Comparison of ENCODE assay signal across 1 cellular context in the genomic region with DNA sequence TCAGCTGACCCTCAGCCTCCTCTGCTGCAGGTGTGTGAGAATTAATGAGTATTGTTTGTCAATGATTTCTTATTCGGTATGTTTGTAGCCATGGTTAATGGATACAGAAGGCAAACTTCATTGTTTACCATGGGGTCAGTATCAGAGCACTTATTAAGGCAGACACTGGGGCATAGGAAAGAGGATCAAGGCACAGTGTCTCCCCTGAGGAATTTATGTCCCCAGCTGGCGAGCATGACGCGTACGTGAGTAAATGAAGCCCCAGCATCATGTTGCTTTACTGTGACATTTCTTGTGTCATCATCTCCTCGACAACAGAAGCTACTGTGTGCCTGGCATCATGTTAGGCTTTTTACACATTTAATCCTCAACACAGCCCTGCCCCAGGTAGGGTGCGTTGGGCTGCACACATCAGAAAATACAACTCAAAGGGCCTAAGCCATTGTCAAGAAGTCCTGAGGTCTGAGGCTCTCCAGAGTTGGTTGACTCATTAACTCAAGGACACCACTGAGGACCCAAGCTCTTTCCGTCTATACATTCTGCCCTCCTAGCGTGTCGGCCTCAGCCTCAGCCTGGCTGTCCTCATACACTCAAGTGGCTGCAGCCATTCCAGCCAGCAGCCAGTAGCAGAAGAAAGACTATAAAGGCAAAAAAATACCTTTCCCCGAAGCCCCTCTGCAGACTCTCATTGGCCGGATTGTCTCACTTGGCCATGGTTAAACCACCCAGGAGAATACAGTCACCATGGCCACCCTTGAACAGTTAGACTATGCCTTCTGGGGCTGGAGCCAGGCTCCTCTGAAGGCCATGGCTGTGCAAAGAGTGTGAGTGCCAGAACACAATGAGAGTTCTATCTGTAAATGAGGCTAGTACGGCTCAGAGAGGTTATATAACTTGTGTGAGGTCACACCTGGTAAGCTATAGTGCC.
TF ChIP-seq lines count a peak whose summit lies in the region.

No MANE protein-coding gene starts in this region.

TF ChIP-seq in HepG2, 621 proteins besides CTCF, POLR2A, EP300 and RAD21 (continued from another document and continues in another):
- TF ChIP-seq, protein P1, sequence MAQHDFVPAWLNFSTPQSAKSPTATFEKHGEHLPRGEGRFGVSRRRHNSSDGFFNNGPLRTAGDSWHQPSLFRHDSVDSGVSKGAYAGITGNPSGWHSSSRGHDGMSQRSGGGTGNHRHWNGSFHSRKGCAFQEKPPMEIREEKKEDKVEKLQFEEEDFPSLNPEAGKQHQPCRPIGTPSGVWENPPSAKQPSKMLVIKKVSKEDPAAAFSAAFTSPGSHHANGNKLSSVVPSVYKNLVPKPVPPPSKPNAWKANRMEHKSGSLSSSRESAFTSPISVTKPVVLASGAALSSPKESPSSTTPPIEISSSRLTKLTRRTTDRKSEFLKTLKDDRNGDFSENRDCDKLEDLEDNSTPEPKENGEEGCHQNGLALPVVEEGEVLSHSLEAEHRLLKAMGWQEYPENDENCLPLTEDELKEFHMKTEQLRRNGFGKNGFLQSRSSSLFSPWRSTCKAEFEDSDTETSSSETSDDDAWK (CRISPR knock-in tag; IDR thresholded peaks at IDR 0.05), result no peak
- TF ChIP-seq, protein P2, sequence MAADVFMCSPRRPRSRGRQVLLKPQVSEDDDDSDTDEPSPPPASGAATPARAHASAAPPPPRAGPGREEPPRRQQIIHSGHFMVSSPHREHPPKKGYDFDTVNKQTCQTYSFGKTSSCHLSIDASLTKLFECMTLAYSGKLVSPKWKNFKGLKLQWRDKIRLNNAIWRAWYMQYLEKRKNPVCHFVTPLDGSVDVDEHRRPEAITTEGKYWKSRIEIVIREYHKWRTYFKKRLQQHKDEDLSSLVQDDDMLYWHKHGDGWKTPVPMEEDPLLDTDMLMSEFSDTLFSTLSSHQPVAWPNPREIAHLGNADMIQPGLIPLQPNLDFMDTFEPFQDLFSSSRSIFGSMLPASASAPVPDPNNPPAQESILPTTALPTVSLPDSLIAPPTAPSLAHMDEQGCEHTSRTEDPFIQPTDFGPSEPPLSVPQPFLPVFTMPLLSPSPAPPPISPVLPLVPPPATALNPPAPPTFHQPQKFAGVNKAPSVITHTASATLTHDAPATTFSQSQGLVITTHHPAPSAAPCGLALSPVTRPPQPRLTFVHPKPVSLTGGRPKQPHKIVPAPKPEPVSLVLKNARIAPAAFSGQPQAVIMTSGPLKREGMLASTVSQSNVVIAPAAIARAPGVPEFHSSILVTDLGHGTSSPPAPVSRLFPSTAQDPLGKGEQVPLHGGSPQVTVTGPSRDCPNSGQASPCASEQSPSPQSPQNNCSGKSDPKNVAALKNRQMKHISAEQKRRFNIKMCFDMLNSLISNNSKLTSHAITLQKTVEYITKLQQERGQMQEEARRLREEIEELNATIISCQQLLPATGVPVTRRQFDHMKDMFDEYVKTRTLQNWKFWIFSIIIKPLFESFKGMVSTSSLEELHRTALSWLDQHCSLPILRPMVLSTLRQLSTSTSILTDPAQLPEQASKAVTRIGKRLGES (CRISPR knock-in tag; IDR thresholded peaks at IDR 0.05; ENCODE audit: borderline replicate concordance), result no peak
- no peak for TF ChIP-seq ZNF607 (CRISPR knock-in tag; IDR thresholded peaks at IDR 0.05; ENCODE audit: borderline replicate concordance)
- TF ChIP-seq, protein P3, sequence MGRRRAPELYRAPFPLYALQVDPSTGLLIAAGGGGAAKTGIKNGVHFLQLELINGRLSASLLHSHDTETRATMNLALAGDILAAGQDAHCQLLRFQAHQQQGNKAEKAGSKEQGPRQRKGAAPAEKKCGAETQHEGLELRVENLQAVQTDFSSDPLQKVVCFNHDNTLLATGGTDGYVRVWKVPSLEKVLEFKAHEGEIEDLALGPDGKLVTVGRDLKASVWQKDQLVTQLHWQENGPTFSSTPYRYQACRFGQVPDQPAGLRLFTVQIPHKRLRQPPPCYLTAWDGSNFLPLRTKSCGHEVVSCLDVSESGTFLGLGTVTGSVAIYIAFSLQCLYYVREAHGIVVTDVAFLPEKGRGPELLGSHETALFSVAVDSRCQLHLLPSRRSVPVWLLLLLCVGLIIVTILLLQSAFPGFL (CRISPR knock-in tag; IDR thresholded peaks at IDR 0.05), result no peak
- TF ChIP-seq MBD4 (IDR thresholded peaks at IDR 0.05; ENCODE audit: borderline replicate concordance, low read length), result no peak
- TF ChIP-seq, protein P4, sequence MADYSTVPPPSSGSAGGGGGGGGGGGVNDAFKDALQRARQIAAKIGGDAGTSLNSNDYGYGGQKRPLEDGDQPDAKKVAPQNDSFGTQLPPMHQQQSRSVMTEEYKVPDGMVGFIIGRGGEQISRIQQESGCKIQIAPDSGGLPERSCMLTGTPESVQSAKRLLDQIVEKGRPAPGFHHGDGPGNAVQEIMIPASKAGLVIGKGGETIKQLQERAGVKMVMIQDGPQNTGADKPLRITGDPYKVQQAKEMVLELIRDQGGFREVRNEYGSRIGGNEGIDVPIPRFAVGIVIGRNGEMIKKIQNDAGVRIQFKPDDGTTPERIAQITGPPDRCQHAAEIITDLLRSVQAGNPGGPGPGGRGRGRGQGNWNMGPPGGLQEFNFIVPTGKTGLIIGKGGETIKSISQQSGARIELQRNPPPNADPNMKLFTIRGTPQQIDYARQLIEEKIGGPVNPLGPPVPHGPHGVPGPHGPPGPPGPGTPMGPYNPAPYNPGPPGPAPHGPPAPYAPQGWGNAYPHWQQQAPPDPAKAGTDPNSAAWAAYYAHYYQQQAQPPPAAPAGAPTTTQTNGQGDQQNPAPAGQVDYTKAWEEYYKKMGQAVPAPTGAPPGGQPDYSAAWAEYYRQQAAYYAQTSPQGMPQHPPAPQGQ (CRISPR knock-in tag; IDR thresholded peaks at IDR 0.05; ENCODE audit: borderline replicate concordance), result peak; percentile 23; the same call in 1 of the 2 replicates
- TF ChIP-seq, protein P5, sequence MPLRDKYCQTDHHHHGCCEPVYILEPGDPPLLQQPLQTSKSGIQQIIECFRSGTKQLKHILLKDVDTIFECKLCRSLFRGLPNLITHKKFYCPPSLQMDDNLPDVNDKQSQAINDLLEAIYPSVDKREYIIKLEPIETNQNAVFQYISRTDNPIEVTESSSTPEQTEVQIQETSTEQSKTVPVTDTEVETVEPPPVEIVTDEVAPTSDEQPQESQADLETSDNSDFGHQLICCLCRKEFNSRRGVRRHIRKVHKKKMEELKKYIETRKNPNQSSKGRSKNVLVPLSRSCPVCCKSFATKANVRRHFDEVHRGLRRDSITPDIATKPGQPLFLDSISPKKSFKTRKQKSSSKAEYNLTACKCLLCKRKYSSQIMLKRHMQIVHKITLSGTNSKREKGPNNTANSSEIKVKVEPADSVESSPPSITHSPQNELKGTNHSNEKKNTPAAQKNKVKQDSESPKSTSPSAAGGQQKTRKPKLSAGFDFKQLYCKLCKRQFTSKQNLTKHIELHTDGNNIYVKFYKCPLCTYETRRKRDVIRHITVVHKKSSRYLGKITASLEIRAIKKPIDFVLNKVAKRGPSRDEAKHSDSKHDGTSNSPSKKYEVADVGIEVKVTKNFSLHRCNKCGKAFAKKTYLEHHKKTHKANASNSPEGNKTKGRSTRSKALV (CRISPR knock-in tag; IDR thresholded peaks at IDR 0.05), result no peak
- no peak for TF ChIP-seq ZSCAN22 (CRISPR knock-in tag; IDR thresholded peaks at IDR 0.05)
- TF ChIP-seq, protein P6, sequence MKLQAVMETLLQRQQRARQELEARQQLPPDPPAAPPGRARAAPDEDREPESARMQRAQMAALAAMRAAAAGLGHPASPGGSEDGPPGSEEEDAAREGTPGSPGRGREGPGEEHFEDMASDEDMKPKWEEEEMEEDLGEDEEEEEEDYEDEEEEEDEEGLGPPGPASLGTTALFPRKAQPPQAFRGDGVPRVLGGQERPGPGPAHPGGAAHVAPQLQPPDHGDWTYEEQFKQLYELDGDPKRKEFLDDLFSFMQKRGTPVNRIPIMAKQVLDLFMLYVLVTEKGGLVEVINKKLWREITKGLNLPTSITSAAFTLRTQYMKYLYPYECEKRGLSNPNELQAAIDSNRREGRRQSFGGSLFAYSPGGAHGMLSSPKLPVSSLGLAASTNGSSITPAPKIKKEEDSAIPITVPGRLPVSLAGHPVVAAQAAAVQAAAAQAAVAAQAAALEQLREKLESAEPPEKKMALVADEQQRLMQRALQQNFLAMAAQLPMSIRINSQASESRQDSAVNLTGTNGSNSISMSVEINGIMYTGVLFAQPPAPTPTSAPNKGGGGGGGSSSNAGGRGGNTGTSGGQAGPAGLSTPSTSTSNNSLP (IDR thresholded peaks at IDR 0.05; ENCODE audit: low read depth, low read length), result peak; percentile 78
- TF ChIP-seq ZNF282 (IDR thresholded peaks at IDR 0.05; ENCODE audit: partially characterized antibody), result no peak
- peak; percentile 77 for TF ChIP-seq ZBTB21 (CRISPR knock-in tag; IDR thresholded peaks at IDR 0.05)
- TF ChIP-seq, protein P7, sequence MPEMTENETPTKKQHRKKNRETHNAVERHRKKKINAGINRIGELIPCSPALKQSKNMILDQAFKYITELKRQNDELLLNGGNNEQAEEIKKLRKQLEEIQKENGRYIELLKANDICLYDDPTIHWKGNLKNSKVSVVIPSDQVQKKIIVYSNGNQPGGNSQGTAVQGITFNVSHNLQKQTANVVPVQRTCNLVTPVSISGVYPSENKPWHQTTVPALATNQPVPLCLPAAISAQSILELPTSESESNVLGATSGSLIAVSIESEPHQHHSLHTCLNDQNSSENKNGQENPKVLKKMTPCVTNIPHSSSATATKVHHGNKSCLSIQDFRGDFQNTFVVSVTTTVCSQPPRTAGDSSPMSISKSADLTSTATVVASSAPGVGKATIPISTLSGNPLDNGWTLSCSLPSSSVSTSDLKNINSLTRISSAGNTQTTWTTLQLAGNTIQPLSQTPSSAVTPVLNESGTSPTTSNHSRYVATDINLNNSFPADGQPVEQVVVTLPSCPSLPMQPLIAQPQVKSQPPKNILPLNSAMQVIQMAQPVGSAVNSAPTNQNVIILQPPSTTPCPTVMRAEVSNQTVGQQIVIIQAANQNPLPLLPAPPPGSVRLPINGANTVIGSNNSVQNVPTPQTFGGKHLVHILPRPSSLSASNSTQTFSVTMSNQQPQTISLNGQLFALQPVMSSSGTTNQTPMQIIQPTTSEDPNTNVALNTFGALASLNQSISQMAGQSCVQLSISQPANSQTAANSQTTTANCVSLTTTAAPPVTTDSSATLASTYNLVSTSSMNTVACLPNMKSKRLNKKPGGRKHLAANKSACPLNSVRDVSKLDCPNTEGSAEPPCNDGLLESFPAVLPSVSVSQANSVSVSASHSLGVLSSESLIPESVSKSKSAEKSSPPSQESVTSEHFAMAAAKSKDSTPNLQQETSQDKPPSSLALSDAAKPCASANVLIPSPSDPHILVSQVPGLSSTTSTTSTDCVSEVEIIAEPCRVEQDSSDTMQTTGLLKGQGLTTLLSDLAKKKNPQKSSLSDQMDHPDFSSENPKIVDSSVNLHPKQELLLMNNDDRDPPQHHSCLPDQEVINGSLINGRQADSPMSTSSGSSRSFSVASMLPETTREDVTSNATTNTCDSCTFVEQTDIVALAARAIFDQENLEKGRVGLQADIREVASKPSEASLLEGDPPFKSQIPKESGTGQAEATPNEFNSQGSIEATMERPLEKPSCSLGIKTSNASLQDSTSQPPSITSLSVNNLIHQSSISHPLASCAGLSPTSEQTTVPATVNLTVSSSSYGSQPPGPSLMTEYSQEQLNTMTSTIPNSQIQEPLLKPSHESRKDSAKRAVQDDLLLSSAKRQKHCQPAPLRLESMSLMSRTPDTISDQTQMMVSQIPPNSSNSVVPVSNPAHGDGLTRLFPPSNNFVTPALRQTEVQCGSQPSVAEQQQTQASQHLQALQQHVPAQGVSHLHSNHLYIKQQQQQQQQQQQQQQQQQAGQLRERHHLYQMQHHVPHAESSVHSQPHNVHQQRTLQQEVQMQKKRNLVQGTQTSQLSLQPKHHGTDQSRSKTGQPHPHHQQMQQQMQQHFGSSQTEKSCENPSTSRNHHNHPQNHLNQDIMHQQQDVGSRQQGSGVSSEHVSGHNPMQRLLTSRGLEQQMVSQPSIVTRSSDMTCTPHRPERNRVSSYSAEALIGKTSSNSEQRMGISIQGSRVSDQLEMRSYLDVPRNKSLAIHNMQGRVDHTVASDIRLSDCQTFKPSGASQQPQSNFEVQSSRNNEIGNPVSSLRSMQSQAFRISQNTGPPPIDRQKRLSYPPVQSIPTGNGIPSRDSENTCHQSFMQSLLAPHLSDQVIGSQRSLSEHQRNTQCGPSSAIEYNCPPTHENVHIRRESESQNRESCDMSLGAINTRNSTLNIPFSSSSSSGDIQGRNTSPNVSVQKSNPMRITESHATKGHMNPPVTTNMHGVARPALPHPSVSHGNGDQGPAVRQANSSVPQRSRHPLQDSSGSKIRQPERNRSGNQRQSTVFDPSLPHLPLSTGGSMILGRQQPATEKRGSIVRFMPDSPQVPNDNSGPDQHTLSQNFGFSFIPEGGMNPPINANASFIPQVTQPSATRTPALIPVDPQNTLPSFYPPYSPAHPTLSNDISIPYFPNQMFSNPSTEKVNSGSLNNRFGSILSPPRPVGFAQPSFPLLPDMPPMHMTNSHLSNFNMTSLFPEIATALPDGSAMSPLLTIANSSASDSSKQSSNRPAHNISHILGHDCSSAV (CRISPR knock-in tag; IDR thresholded peaks at IDR 0.05; ENCODE audit: borderline replicate concordance), result no peak
- TF ChIP-seq, protein P8, sequence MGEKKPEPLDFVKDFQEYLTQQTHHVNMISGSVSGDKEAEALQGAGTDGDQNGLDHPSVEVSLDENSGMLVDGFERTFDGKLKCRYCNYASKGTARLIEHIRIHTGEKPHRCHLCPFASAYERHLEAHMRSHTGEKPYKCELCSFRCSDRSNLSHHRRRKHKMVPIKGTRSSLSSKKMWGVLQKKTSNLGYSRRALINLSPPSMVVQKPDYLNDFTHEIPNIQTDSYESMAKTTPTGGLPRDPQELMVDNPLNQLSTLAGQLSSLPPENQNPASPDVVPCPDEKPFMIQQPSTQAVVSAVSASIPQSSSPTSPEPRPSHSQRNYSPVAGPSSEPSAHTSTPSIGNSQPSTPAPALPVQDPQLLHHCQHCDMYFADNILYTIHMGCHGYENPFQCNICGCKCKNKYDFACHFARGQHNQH (CRISPR knock-in tag; IDR thresholded peaks at IDR 0.05), result no peak
- no peak for TF ChIP-seq RNF2 (conservative IDR thresholded peaks at IDR 0.05; ENCODE audit: low read depth)
- TF ChIP-seq, protein P9, sequence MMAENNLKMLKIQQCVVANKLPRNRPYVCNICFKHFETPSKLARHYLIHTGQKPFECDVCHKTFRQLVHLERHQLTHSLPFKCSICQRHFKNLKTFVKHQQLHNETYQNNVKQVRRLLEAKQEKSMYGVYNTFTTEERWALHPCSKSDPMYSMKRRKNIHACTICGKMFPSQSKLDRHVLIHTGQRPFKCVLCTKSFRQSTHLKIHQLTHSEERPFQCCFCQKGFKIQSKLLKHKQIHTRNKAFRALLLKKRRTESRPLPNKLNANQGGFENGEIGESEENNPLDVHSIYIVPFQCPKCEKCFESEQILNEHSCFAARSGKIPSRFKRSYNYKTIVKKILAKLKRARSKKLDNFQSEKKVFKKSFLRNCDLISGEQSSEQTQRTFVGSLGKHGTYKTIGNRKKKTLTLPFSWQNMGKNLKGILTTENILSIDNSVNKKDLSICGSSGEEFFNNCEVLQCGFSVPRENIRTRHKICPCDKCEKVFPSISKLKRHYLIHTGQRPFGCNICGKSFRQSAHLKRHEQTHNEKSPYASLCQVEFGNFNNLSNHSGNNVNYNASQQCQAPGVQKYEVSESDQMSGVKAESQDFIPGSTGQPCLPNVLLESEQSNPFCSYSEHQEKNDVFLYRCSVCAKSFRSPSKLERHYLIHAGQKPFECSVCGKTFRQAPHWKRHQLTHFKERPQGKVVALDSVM (CRISPR knock-in tag; IDR thresholded peaks at IDR 0.05), result no peak
- no peak for TF ChIP-seq ZNF224 (CRISPR knock-in tag; IDR thresholded peaks at IDR 0.05)
- TF ChIP-seq RFX1 (IDR thresholded peaks at IDR 0.05), result no peak
- no peak for TF ChIP-seq POLR2AphosphoS2 (IDR thresholded peaks at IDR 0.05; ENCODE audit: low read depth, low read length)
- no peak for TF ChIP-seq ZNF460 (CRISPR knock-in tag; IDR thresholded peaks at IDR 0.05; ENCODE audit: borderline replicate concordance)
- TF ChIP-seq SMAD1 (CRISPR knock-in tag; IDR thresholded peaks at IDR 0.05; ENCODE audit: borderline replicate concordance, low read depth), result no peak
